In the genomic region with DNA sequence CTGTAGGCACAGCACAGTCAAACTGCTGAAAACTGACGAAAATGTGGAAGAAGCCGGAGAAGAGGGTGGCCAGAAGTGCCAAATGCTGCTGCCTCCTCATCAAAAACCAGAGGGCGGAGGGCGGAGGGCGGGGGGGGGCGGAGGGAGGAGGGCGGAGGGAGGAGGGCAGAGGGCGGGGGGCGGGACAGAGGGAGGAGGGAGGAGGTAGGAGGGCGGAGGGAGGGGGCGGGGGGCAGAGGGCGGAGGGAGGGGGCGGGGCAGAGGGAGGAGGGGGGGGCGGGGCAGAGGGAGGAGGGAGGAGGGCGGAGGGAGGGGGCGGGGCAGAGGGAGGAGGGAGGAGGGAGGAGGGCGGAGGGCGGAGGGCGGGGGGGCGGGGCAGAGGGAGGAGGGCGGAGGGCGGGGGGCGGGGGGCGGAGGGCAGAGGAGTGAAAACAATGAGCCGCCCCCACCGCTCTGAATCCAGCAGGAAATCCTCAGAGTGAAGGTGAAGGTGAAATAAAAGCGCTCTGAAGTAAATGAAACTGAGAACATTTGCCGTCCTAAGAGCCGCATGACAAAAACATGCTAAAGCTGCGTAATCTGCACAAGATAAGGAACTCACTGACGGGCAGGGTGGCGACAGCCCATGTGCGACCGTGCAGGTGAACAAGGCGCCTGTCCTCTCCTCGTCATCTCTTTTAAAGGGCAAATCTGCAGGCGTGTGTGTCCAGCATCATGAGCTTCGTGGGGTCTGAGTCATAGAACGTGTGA, we compare ENCODE assay signal across 11 cellular contexts. TPM values are rescaled to one million over a fixed set of nuclear protein-coding genes. Genes with fewer than 3 reads are reported as not detected.
DNase-seq lines count a peak whose midpoint lies in the region; ATAC-seq, FAIRE-seq and TF ChIP-seq lines count a peak whose summit lies in the region.
"Had no signal": no experiment of that assay in that cellular context is flagged by ENCODE, and none has a peak within 500 bp of the region (broad histone marks: within the 10 kb centered on the region; RNA-seq: fewer than 3 reads in every experiment).

No MANE protein-coding gene starts in this region.

- 0 out of 2 replicates have a peak overlapping the region, but pooled peaks have one; percentile 88 for H3K18ac ChIP-seq in H1 (ENCODE audit: extremely low read depth, low read length)

- peak overlapping the region; percentile 86; the same call in 1 of the 2 replicates for H2BK5ac ChIP-seq in H1 (ENCODE audit: low read depth, low read length)

- no peak for TF ChIP-seq CTCF in H1 (IDR thresholded peaks at IDR 0.05; ENCODE audit: control extremely low read depth in 1 of 3, insufficient read depth in 1 of 3, low read depth in 1 of 3, low read length in 3 of 3)

- H3K56ac ChIP-seq in H1 (replicated peaks; ENCODE audit: insufficient read length, low read depth, low read length): no peak overlapping the region

- peak overlapping the region; percentile 57 for H3K4ac ChIP-seq in H1 (replicated peaks; ENCODE audit: insufficient read length, low read depth, low read length)

- 0 out of 2 replicates have a peak overlapping the region, but pooled peaks have one; percentile 4 for H4K8ac ChIP-seq in H1 (ENCODE audit: extremely low read depth, insufficient read depth, low read length)

- peak overlapping the region; percentile 24; the same call in 1 of the 2 replicates for H2BK15ac ChIP-seq in H1 (ENCODE audit: low read length)

- H3K23ac ChIP-seq in H1 (ENCODE audit: insufficient read length): no peak overlapping the region

- peak overlapping the region; percentile 11 to 56; a peak in 3 of 4 replicates for H3K4me2 ChIP-seq in H1 (ENCODE audit: insufficient read depth in 1 of 2, low read depth in 2 of 2, low read length in 2 of 2)

- TF ChIP-seq POLR2A in H1 (IDR thresholded peaks at IDR 0.05; ENCODE audit: control extremely low read depth in 1 of 2, low read depth in 2 of 2, low read length in 2 of 2): no peak

- H2BK12ac ChIP-seq in H1 (ENCODE audit: low read depth, low read length): peak overlapping the region; percentile 91; the same call in 1 of the 2 replicates

- H3K36me3 Mint-ChIP-seq in activated CD4-positive, alpha-beta memory T cell treated with anti-CD3 and anti-CD28 coated beads for 36 hours: peaks cover 2% of the 10 kb centered on the region
- peaks cover 11% of the 10 kb centered on the region for H3K36me3 Mint-ChIP-seq in activated CD4-positive, alpha-beta memory T cell treated with anti-CD3 and anti-CD28 coated beads, Interleukin-2, amount 10 ng/mL, durations not matched to agents 7 days and 5 days (ENCODE audit: low read depth)

- no peaks in the 10 kb centered on the region for H3K23me2 ChIP-seq in H1 (ENCODE audit: low read depth, low read length)

- peak overlapping the region; percentile 29 for H3K27ac Mint-ChIP-seq in activated CD4-positive, alpha-beta memory T cell treated with anti-CD3 and anti-CD28 coated beads for 36 hours
- H3K27ac Mint-ChIP-seq in activated CD4-positive, alpha-beta memory T cell treated with anti-CD3 and anti-CD28 coated beads, Interleukin-2, amount 10 ng/mL, durations not matched to agents 7 days and 5 days: no peak overlapping the region

- WGBS in H1 (ENCODE audit: extremely low coverage in 1 of 2, insufficient coverage in 1 of 2, insufficient read length in 1 of 2, insufficient replicate concordance in 2 of 2, low coverage in 1 of 2, low lambda C conversion rate in 2 of 2, missing lambda C conversion rate in 1 of 2), 2 experiments: 42% methylated on average over 15 of the region's 39 CpGs; no CpG with 5 or more reads in 1 of the 2 experiments

- peak overlapping the region in 1 of 4 experiments; percentile 37; a peak in 1 of 8 replicates for H3K4me3 ChIP-seq in H1 (ENCODE audit: extremely low read depth in 1 of 4, insufficient read depth in 2 of 4, low read depth in 3 of 4, low read length in 4 of 4)

- TF ChIP-seq RAD21 in H1 (IDR thresholded peaks at IDR 0.05 in 1 of 2, conservative IDR thresholded peaks at IDR 0.05 in 1 of 2; ENCODE audit: low read depth in 2 of 2, low read length in 2 of 2): no peak

- peaks cover 19% of the 10 kb centered on the region for H3K27me3 Mint-ChIP-seq in activated CD4-positive, alpha-beta memory T cell treated with anti-CD3 and anti-CD28 coated beads for 36 hours
- peaks cover 15% of the 10 kb centered on the region for H3K27me3 Mint-ChIP-seq in activated CD4-positive, alpha-beta memory T cell treated with anti-CD3 and anti-CD28 coated beads, Interleukin-2, amount 10 ng/mL, durations not matched to agents 7 days and 5 days

- no peaks in the 10 kb centered on the region for H3K36me3 ChIP-seq in H1 (ENCODE audit: control insufficient read depth in 2 of 4, insufficient read depth in 4 of 4, low read length in 3 of 4)

- H2AK5ac ChIP-seq in H1 (ENCODE audit: low read depth, low read length): no peak overlapping the region

- H3K14ac ChIP-seq in H1 (ENCODE audit: insufficient read length): no peak overlapping the region

- H3K9ac ChIP-seq in H1 (replicated peaks in 1 of 4; ENCODE audit: extremely low read depth in 1 of 4, low read depth in 3 of 4, low read length in 3 of 4): no peak overlapping the region

- DNase-seq in activated CD4-positive, alpha-beta memory T cell treated with anti-CD3 and anti-CD28 coated beads for 36 hours: peak; percentile 56
- no peak for DNase-seq in activated CD4-positive, alpha-beta memory T cell treated with anti-CD3 and anti-CD28 coated beads, Interleukin-2, amount 10 ng/mL, durations not matched to agents 7 days and 5 days
- peak; percentile 26 to 32 for DNase-seq in activated CD4-positive, alpha-beta T cell treated with anti-CD3 and anti-CD28 coated beads, Interleukin-2, amount 50 U/mL, for 48 hours
- DNase-seq in H1 (ENCODE audit: low read depth in 1 of 2, low spot score in 2 of 2) (no peak), DMS153 treated with DMSO at 0.1 percent for 48 hours (lab: John Stamatoyannopoulos, UW; ENCODE audit: unreplicated experiment) (no peak), Right ventricle myocardium superior (no peak)
- DNase-seq in stimulated activated CD4-positive, alpha-beta T cell treated with anti-CD3 and anti-CD28 coated beads, TNF-alpha, amount 100 ng/mL, for 24 hours (ENCODE audit: low read depth in 3 of 3): peak in 2 of 3 experiments; percentile 9 to 39
- DNase-seq: NCI-H2107 had no signal

- H3K27me3 ChIP-seq in H1 (replicated peaks in 1 of 4; ENCODE audit: control insufficient read depth in 3 of 4, extremely low read depth in 1 of 4, insufficient read depth in 3 of 4, low read length in 3 of 4): peaks cover 0 to 18% (median 11%) of the 10 kb centered on the region in 4 experiments; a peak in 6 of 7 replicates

- H3K79me1 ChIP-seq in H1 (ENCODE audit: low read depth, low read length): no peaks in the 10 kb centered on the region

- peaks cover 22% of the 10 kb centered on the region for H3K9me3 Mint-ChIP-seq in activated CD4-positive, alpha-beta memory T cell treated with anti-CD3 and anti-CD28 coated beads for 36 hours
- peaks cover 24% of the 10 kb centered on the region for H3K9me3 Mint-ChIP-seq in activated CD4-positive, alpha-beta memory T cell treated with anti-CD3 and anti-CD28 coated beads, Interleukin-2, amount 10 ng/mL, durations not matched to agents 7 days and 5 days

- H3K4me3 Mint-ChIP-seq in activated CD4-positive, alpha-beta memory T cell treated with anti-CD3 and anti-CD28 coated beads for 36 hours: peak overlapping the region; percentile 32
- H3K4me3 Mint-ChIP-seq in activated CD4-positive, alpha-beta memory T cell treated with anti-CD3 and anti-CD28 coated beads, Interleukin-2, amount 10 ng/mL, durations not matched to agents 7 days and 5 days: no peak overlapping the region

- H2AFZ ChIP-seq in H1 (ENCODE audit: low read length): peak overlapping the region; percentile 57; the same call in 1 of the 2 replicates

- no peak for TF ChIP-seq EP300 in H1 (IDR thresholded peaks at IDR 0.05; ENCODE audit: borderline replicate concordance in 1 of 2, low read depth in 2 of 2, low read length in 2 of 2)

- intact Hi-C loops in activated CD4-positive, alpha-beta memory T cell treated with anti-CD3 and anti-CD28 coated beads for 36 hours (cut with micrococcal nuclease): no loop called here
- intact Hi-C loops in Right ventricle myocardium superior (cut with DNase I): no loop called here

- H4K5ac ChIP-seq in H1 (ENCODE audit: insufficient read length, low read depth, low read length): no peak overlapping the region

- CTCF ChIA-PET in activated CD4-positive, alpha-beta memory T cell treated with anti-CD3 and anti-CD28 coated beads for 36 hours (lab: Charles Lee): no interaction called here
- CTCF ChIA-PET in activated CD4-positive, alpha-beta memory T cell treated with anti-CD3 and anti-CD28 coated beads, Interleukin-2, amount 10 ng/mL, durations not matched to agents 7 days and 5 days (lab: Charles Lee): no interaction called here
- CTCF ChIA-PET in H1 (lab: Charles Lee; ENCODE audit: partially characterized antibody): interaction anchor here (0.7 kb wide), 1 partner anchor 151 kb away, joined by 3 read pairs; no protein-coding TSS in a partner anchor

- H2BK120ac ChIP-seq in H1 (replicated peaks; ENCODE audit: low read depth, low read length): no peak overlapping the region

- no peak overlapping the region for H2BK20ac ChIP-seq in H1 (ENCODE audit: low read length)

- ATAC-seq in GM18873 (IDR thresholded peaks at IDR 0.05; ENCODE audit: low FRiP score, unreplicated experiment) (no peak), Right ventricle myocardium superior (ENCODE audit: poor library complexity) (no peak)

- peaks cover 10% of the 10 kb centered on the region for H3K4me1 Mint-ChIP-seq in activated CD4-positive, alpha-beta memory T cell treated with anti-CD3 and anti-CD28 coated beads for 36 hours (ENCODE audit: low read depth)
- H3K4me1 Mint-ChIP-seq in activated CD4-positive, alpha-beta memory T cell treated with anti-CD3 and anti-CD28 coated beads, Interleukin-2, amount 10 ng/mL, durations not matched to agents 7 days and 5 days: peaks cover 8% of the 10 kb centered on the region

- H3K79me2 ChIP-seq in H1 (ENCODE audit: control insufficient read depth in 1 of 2, insufficient read depth in 2 of 2, low read length in 2 of 2): no peaks in the 10 kb centered on the region

- FAIRE-seq in H1 (lab: Jason Lieb, UNC): no peak

- H4K91ac ChIP-seq in H1 (replicated peaks; ENCODE audit: insufficient read length, low read length): peak overlapping the region; percentile 44

- H4K20me1 ChIP-seq in H1 (replicated peaks in 1 of 2; ENCODE audit: control insufficient read depth in 1 of 2, insufficient read depth in 2 of 2, low read length in 2 of 2): no peaks in the 10 kb centered on the region

- POLR2A ChIA-PET in activated CD4-positive, alpha-beta memory T cell treated with anti-CD3 and anti-CD28 coated beads for 36 hours (lab: Charles Lee): no interaction called here
- POLR2A ChIA-PET in activated CD4-positive, alpha-beta memory T cell treated with anti-CD3 and anti-CD28 coated beads, Interleukin-2, amount 10 ng/mL, durations not matched to agents 7 days and 5 days (lab: Charles Lee): interaction anchor here (0.7 kb wide), 1 partner anchor 99 kb away, joined by 3 read pairs; no protein-coding TSS in a partner anchor
- POLR2A ChIA-PET in H1 (lab: Charles Lee; ENCODE audit: partially characterized antibody): no interaction called here

- H3K9me3 ChIP-seq in H1 (ENCODE audit: insufficient read depth in 2 of 2, low read depth in 1 of 2, low read length in 1 of 2): peaks cover 13 to 30% of the 10 kb centered on the region in 2 experiments

- H3K4me1 ChIP-seq in H1 (replicated peaks in 1 of 4; ENCODE audit: control insufficient read depth in 3 of 4, insufficient read depth in 4 of 4, low read length in 3 of 4): peaks cover 0 to 11% (median 5%) of the 10 kb centered on the region in 4 experiments; a peak in 5 of 7 replicates

- no peak overlapping the region for H3K27ac ChIP-seq in H1 (ENCODE audit: low read depth, low read length)

RNA-seq across cellular contexts. Expression of a gene that starts 22.6 kb away (rescaled TPM):
- under 1 TPM in 1 of 2 experiments, not detected in 1; 0.12 TPM for total RNA-seq in activated CD4-positive, alpha-beta memory T cell treated with anti-CD3 and anti-CD28 coated beads for 36 hours
- total RNA-seq in activated CD4-positive, alpha-beta memory T cell treated with anti-CD3 and anti-CD28 coated beads, Interleukin-2, amount 10 ng/mL, durations not matched to agents 7 days and 5 days: not detected
- total RNA-seq in H1 (2021; fragmentation: NEBNext Ultra II Directional; extraction: Animal tissue kit (Norgen Biotek cat#: 25700)): 1.3 and 2.7 TPM in 2 replicates
- 0.51 and 1.5 TPM in 2 replicates for polyA plus RNA-seq in H1 (2011; rRNA removed)
- polyA plus RNA-seq in H1 (2011; cell fraction: cytosol; rRNA removed): 0.62 TPM
- 3.9 TPM for polyA plus RNA-seq in H1 (2011; cell fraction: nucleus; rRNA removed)
- 0.99 to 1.7 TPM (median 1.2 TPM) in 4 replicates for polyA plus RNA-seq in H1 (2012, experiment 1 of 2)
- polyA plus RNA-seq in H1 (2012, experiment 2 of 2): 1.1 TPM
- polyA plus RNA-seq in H1 (2013, experiment 1 of 2): 1.6 TPM
- polyA plus RNA-seq in H1 (2013, experiment 2 of 2): 1.2 TPM
- 0.59 and 0.66 TPM in 2 replicates for polyA minus RNA-seq in H1 (2011; rRNA and poly(A)+ RNA removed)
- polyA minus RNA-seq in H1 (2011; cell fraction: cytosol; rRNA and poly(A)+ RNA removed): 2.9 TPM
- 2.1 TPM for polyA minus RNA-seq in H1 (2011; cell fraction: nucleus; rRNA and poly(A)+ RNA removed)
- 8.6 TPM for total RNA-seq in Right ventricle myocardium superior
- total RNA-seq: Daoy had no signal
- polyA plus RNA-seq: AG04450 had no signal

Comparison
In these comparisons a context has a peak if more than half of its experiments do, and no peak if none do; other contexts are left out.
1. DNase-seq: peak in activated CD4-positive, alpha-beta memory T cell treated with anti-CD3 and anti-CD28 coated beads for 36 hours (single experiment), activated CD4-positive, alpha-beta T cell treated with anti-CD3 and anti-CD28 coated beads, Interleukin-2, amount 50 U/mL, for 48 hours (2 of 2) and stimulated activated CD4-positive, alpha-beta T cell treated with anti-CD3 and anti-CD28 coated beads, TNF-alpha, amount 100 ng/mL, for 24 hours (2 of 3); none in activated CD4-positive, alpha-beta memory T cell treated with anti-CD3 and anti-CD28 coated beads, Interleukin-2, amount 10 ng/mL, durations not matched to agents 7 days and 5 days (single experiment), H1 (0 of 2), DMS153 treated with DMSO at 0.1 percent for 48 hours (single experiment) and Right ventricle myocardium superior (single experiment).